1 cellular context compared by ENCODE assay signal in the genomic region with DNA sequence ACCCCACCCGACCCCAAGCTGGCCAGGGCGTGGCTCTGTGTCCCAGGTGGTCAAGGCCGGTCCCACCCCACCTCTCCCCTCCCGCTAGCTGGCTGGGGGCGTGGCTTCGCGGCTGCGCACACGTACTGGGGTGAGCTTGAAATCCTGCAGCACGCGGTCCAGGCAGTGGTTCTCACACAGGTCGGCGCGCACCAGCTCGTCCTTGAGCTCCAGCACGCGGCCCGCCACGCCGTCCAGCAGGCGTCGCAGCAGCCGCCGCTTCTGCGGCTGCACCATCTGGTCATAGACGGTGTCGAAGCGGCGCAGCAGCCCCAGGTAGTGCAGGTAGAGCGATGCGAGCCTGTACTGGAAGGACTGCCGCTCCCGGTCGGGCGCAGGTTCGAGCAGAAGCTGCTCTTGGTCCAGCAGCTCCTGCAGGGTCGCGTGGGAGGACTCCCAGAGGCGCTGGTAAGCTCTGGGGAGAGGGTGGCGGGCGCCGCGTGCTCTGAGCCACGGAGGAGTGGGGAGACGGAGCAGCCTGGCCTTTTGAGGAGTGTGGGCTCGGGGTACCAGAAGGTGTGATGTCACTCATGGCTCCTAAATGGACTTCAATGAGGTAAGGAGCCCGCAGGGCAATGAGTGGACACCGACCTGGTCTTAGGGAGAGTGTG.
TF ChIP-seq lines count a peak whose summit lies in the region.

No MANE protein-coding gene starts in this region.

TF ChIP-seq in K562, 482 proteins besides CTCF, POLR2A, EP300 and RAD21 (continued from another document and continues in another):
- TF ChIP-seq, protein P1, sequence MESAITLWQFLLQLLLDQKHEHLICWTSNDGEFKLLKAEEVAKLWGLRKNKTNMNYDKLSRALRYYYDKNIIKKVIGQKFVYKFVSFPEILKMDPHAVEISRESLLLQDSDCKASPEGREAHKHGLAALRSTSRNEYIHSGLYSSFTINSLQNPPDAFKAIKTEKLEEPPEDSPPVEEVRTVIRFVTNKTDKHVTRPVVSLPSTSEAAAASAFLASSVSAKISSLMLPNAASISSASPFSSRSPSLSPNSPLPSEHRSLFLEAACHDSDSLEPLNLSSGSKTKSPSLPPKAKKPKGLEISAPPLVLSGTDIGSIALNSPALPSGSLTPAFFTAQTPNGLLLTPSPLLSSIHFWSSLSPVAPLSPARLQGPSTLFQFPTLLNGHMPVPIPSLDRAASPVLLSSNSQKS (CRISPR knock-in tag; IDR thresholded peaks at IDR 0.05), result no peak
- TF ChIP-seq ILF3 (IDR thresholded peaks at IDR 0.05; ENCODE audit: borderline replicate concordance) (no peak), ZNF76 (CRISPR knock-in tag; IDR thresholded peaks at IDR 0.05; ENCODE audit: borderline replicate concordance) (no peak), MAFF (IDR thresholded peaks at IDR 0.05; ENCODE audit: low read length) (no peak), SFPQ (IDR thresholded peaks at IDR 0.05; ENCODE audit: low read depth, low read length) (no peak), RBFOX2 (IDR thresholded peaks at IDR 0.05; ENCODE audit: low read depth, low read length) (no peak), HDAC3 (IDR thresholded peaks at IDR 0.05; ENCODE audit: borderline replicate concordance, partially characterized antibody) (no peak), ETV1 (tag; conservative IDR thresholded peaks at IDR 0.05; ENCODE audit: low read depth) (no peak), ZNF217 (CRISPR knock-in tag; IDR thresholded peaks at IDR 0.05) (no peak), CXXC5 (CRISPR knock-in tag; IDR thresholded peaks at IDR 0.05) (peak; percentile 77), ETS2 (tag; IDR thresholded peaks at IDR 0.05; ENCODE audit: borderline replicate concordance, poor library complexity, severe bottlenecking) (no peak), RBM34 (IDR thresholded peaks at IDR 0.05; ENCODE audit: borderline replicate concordance, insufficient read depth, low read length) (no peak), ZNF511 (CRISPR knock-in tag; IDR thresholded peaks at IDR 0.05) (peak; percentile 71; the same call in 1 of the 2 replicates), ZNF785 (CRISPR knock-in tag; IDR thresholded peaks at IDR 0.05) (no peak), MYC (IDR thresholded peaks at IDR 0.05; ENCODE audit: low read depth, low read length) (peak; percentile 53; the same call in 1 of the 2 replicates), MYC (CRISPR knock-in tag; IDR thresholded peaks at IDR 0.05; ENCODE audit: borderline replicate concordance, low read depth) (no peak), CBFA2T2 (conservative IDR thresholded peaks at IDR 0.05) (no peak), RBM15 (IDR thresholded peaks at IDR 0.05; ENCODE audit: insufficient read depth, low read length) (no peak), ZSCAN29 (IDR thresholded peaks at IDR 0.05) (no peak), ZNF282 (CRISPR knock-in tag; IDR thresholded peaks at IDR 0.05) (no peak), MIER1 (IDR thresholded peaks at IDR 0.05; ENCODE audit: low read depth) (no peak), PHF8 (IDR thresholded peaks at IDR 0.05; ENCODE audit: borderline replicate concordance, low read length) (no peak), ZNF699 (CRISPR knock-in tag; IDR thresholded peaks at IDR 0.05; ENCODE audit: insufficient replicate concordance) (no peak), BRD9 (IDR thresholded peaks at IDR 0.05; ENCODE audit: low read depth, partially characterized antibody) (no peak), GABPB1 (CRISPR knock-in tag; IDR thresholded peaks at IDR 0.05) (no peak), PHF21A (IDR thresholded peaks at IDR 0.05; ENCODE audit: borderline replicate concordance, low read depth) (no peak), FOSL1 (tag; conservative IDR thresholded peaks at IDR 0.05) (no peak), IRF2 (CRISPR knock-in tag; IDR thresholded peaks at IDR 0.05) (peak; percentile 63; the same call in 1 of the 2 replicates), HIVEP1 (CRISPR knock-in tag; IDR thresholded peaks at IDR 0.05) (no peak)
- TF ChIP-seq, protein P2, sequence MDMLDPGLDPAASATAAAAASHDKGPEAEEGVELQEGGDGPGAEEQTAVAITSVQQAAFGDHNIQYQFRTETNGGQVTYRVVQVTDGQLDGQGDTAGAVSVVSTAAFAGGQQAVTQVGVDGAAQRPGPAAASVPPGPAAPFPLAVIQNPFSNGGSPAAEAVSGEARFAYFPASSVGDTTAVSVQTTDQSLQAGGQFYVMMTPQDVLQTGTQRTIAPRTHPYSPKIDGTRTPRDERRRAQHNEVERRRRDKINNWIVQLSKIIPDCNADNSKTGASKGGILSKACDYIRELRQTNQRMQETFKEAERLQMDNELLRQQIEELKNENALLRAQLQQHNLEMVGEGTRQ (CRISPR knock-in tag; IDR thresholded peaks at IDR 0.05), result no peak
- TF ChIP-seq, protein P3, sequence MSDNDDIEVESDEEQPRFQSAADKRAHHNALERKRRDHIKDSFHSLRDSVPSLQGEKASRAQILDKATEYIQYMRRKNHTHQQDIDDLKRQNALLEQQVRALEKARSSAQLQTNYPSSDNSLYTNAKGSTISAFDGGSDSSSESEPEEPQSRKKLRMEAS (CRISPR knock-in tag; IDR thresholded peaks at IDR 0.05), result peak; percentile 96
- TF ChIP-seq, protein P4, sequence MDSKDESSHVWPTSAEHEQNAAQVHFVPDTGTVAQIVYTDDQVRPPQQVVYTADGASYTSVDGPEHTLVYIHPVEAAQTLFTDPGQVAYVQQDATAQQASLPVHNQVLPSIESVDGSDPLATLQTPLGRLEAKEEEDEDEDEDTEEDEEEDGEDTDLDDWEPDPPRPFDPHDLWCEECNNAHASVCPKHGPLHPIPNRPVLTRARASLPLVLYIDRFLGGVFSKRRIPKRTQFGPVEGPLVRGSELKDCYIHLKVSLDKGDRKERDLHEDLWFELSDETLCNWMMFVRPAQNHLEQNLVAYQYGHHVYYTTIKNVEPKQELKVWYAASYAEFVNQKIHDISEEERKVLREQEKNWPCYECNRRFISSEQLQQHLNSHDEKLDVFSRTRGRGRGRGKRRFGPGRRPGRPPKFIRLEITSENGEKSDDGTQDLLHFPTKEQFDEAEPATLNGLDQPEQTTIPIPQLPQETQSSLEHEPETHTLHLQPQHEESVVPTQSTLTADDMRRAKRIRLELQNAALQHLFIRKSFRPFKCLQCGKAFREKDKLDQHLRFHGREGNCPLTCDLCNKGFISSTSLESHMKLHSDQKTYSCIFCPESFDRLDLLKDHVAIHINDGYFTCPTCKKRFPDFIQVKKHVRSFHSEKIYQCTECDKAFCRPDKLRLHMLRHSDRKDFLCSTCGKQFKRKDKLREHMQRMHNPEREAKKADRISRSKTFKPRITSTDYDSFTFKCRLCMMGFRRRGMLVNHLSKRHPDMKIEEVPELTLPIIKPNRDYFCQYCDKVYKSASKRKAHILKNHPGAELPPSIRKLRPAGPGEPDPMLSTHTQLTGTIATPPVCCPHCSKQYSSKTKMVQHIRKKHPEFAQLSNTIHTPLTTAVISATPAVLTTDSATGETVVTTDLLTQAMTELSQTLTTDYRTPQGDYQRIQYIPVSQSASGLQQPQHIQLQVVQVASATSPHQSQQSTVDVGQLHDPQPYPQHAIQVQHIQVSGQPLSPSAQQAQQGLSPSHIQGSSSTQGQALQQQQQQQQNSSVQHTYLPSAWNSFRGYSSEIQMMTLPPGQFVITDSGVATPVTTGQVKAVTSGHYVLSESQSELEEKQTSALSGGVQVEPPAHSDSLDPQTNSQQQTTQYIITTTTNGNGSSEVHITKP (IDR thresholded peaks at IDR 0.05; ENCODE audit: partially characterized antibody), result no peak
- TF ChIP-seq, protein P5, sequence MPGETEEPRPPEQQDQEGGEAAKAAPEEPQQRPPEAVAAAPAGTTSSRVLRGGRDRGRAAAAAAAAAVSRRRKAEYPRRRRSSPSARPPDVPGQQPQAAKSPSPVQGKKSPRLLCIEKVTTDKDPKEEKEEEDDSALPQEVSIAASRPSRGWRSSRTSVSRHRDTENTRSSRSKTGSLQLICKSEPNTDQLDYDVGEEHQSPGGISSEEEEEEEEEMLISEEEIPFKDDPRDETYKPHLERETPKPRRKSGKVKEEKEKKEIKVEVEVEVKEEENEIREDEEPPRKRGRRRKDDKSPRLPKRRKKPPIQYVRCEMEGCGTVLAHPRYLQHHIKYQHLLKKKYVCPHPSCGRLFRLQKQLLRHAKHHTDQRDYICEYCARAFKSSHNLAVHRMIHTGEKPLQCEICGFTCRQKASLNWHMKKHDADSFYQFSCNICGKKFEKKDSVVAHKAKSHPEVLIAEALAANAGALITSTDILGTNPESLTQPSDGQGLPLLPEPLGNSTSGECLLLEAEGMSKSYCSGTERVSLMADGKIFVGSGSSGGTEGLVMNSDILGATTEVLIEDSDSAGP (CRISPR knock-in tag; IDR thresholded peaks at IDR 0.05), result no peak
- TF ChIP-seq, protein P6, sequence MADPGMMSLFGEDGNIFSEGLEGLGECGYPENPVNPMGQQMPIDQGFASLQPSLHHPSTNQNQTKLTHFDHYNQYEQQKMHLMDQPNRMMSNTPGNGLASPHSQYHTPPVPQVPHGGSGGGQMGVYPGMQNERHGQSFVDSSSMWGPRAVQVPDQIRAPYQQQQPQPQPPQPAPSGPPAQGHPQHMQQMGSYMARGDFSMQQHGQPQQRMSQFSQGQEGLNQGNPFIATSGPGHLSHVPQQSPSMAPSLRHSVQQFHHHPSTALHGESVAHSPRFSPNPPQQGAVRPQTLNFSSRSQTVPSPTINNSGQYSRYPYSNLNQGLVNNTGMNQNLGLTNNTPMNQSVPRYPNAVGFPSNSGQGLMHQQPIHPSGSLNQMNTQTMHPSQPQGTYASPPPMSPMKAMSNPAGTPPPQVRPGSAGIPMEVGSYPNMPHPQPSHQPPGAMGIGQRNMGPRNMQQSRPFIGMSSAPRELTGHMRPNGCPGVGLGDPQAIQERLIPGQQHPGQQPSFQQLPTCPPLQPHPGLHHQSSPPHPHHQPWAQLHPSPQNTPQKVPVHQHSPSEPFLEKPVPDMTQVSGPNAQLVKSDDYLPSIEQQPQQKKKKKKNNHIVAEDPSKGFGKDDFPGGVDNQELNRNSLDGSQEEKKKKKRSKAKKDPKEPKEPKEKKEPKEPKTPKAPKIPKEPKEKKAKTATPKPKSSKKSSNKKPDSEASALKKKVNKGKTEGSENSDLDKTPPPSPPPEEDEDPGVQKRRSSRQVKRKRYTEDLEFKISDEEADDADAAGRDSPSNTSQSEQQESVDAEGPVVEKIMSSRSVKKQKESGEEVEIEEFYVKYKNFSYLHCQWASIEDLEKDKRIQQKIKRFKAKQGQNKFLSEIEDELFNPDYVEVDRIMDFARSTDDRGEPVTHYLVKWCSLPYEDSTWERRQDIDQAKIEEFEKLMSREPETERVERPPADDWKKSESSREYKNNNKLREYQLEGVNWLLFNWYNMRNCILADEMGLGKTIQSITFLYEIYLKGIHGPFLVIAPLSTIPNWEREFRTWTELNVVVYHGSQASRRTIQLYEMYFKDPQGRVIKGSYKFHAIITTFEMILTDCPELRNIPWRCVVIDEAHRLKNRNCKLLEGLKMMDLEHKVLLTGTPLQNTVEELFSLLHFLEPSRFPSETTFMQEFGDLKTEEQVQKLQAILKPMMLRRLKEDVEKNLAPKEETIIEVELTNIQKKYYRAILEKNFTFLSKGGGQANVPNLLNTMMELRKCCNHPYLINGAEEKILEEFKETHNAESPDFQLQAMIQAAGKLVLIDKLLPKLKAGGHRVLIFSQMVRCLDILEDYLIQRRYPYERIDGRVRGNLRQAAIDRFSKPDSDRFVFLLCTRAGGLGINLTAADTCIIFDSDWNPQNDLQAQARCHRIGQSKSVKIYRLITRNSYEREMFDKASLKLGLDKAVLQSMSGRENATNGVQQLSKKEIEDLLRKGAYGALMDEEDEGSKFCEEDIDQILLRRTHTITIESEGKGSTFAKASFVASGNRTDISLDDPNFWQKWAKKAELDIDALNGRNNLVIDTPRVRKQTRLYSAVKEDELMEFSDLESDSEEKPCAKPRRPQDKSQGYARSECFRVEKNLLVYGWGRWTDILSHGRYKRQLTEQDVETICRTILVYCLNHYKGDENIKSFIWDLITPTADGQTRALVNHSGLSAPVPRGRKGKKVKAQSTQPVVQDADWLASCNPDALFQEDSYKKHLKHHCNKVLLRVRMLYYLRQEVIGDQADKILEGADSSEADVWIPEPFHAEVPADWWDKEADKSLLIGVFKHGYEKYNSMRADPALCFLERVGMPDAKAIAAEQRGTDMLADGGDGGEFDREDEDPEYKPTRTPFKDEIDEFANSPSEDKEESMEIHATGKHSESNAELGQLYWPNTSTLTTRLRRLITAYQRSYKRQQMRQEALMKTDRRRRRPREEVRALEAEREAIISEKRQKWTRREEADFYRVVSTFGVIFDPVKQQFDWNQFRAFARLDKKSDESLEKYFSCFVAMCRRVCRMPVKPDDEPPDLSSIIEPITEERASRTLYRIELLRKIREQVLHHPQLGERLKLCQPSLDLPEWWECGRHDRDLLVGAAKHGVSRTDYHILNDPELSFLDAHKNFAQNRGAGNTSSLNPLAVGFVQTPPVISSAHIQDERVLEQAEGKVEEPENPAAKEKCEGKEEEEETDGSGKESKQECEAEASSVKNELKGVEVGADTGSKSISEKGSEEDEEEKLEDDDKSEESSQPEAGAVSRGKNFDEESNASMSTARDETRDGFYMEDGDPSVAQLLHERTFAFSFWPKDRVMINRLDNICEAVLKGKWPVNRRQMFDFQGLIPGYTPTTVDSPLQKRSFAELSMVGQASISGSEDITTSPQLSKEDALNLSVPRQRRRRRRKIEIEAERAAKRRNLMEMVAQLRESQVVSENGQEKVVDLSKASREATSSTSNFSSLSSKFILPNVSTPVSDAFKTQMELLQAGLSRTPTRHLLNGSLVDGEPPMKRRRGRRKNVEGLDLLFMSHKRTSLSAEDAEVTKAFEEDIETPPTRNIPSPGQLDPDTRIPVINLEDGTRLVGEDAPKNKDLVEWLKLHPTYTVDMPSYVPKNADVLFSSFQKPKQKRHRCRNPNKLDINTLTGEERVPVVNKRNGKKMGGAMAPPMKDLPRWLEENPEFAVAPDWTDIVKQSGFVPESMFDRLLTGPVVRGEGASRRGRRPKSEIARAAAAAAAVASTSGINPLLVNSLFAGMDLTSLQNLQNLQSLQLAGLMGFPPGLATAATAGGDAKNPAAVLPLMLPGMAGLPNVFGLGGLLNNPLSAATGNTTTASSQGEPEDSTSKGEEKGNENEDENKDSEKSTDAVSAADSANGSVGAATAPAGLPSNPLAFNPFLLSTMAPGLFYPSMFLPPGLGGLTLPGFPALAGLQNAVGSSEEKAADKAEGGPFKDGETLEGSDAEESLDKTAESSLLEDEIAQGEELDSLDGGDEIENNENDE (IDR thresholded peaks at IDR 0.05; ENCODE audit: low read depth, low read length), result no peak
